In the genomic region with DNA sequence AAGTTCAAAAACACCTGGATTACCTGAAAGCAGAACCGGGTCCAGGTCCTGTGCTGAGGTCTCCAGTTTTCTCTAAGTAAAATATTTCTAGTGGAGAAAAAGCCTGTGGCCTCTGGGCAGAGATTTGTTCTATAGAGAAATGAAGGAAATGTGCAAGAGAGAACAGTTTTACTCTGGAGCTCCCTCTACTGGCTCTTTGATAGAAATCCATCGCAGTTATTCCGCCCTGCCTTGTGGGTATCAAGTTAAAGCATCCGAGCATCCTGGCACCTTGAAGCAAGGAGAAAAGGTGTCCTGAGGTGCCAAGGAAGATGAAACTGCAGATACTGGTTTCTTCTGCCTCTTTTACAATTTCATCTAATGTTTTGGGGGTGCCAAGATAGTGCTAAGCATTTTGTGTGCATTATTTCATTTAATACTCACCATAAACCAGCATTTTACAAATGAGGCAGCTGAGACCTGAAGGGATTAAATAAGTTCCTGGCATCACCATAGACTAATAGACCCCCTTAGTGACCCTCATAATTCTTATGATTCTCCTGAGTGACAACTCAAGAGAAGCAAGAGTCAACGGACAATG, we compare ENCODE assay signal across 8 cellular contexts.
A peak's percentile ranks its signal among the peaks of the same experiment; 100 is the strongest.
DNase-seq lines count a peak whose midpoint lies in the region; ATAC-seq and TF ChIP-seq lines count a peak whose summit lies in the region.

No MANE protein-coding gene starts in this region.

- no peak overlapping the region for H3K4me3 ChIP-seq in AG09309 (ENCODE audit: control insufficient read depth, low read depth, low read length)
- H3K4me3 ChIP-seq in Jurkat, Clone E6-1 (ENCODE audit: low read length) = no peak overlapping the region
- H3K4me3 ChIP-seq in PC-9 = no peak overlapping the region
- no peak overlapping the region for H3K4me3 ChIP-seq in epithelial cell of proximal tubule (ENCODE audit: low read depth, low read length)
- no peak overlapping the region for H3K4me3 ChIP-seq in ovary

- no peaks in the 10 kb centered on the region for H3F3A ChIP-seq in PC-9 (ENCODE audit: insufficient read depth, low read depth)

- 17 to 19% (median 18%) methylated on average over 5 of the region's 5 CpGs for WGBS in ovary, 3 donors

- no peaks in the 10 kb centered on the region for H3K36me3 ChIP-seq in PC-9 (ENCODE audit: low read depth)
- no peaks in the 10 kb centered on the region for H3K36me3 ChIP-seq in ovary

- POLR2A ChIA-PET in PC-9 (lab: Charles Lee; ENCODE audit: unreplicated experiment) = interaction anchor here (0.6 kb wide), 1 partner anchor 166 kb away, joined by 3 read pairs; no protein-coding TSS in a partner anchor

- H3K27ac ChIP-seq in PC-9 = no peak overlapping the region
- no peak overlapping the region for H3K27ac ChIP-seq in ovary

- no peak overlapping the region for H3K4me2 ChIP-seq in PC-9

- intact Hi-C loops in PC-9 (cut with micrococcal nuclease; ENCODE audit: unreplicated experiment) (no loop called here), ovary (cut with DNase I) (loop anchor here in 3 of 4 donors (5.0 to 10.0 kb wide), 2 partner anchors 60 to 63 kb away; no protein-coding TSS in a partner anchor)
- intact Hi-C loops in activated T-helper 1 cell treated with anti-CD3 and anti-CD28 coated beads, Interleukin-12 subunit alpha, Interleukin-12 subunit beta, Interleukin-2, Interleukin-4 antibody, amounts not matched to agents 30 ng/mL and 10 ng/mL and 1 ng/mL, durations not matched to agents 14 hours and 24 hours and 36 hours (cut with micrococcal nuclease) = loop anchor here (5.0 kb wide), 1 partner anchor 255 kb away; a partner anchor contains a TSS

- H2AFZ ChIP-seq in PC-9 = no peak overlapping the region

- no peak for TF ChIP-seq POLR2A in ovary (IDR thresholded peaks at IDR 0.05)

- no peaks in the 10 kb centered on the region for H3K4me1 ChIP-seq in PC-9 (replicated peaks; ENCODE audit: insufficient read depth)
- H3K4me1 ChIP-seq in ovary (ENCODE audit: insufficient read depth) = no peaks in the 10 kb centered on the region

- no peaks in the 10 kb centered on the region for H3K4me1 Mint-ChIP-seq in activated T-helper 1 cell treated with anti-CD3 and anti-CD28 coated beads, Interleukin-12 subunit alpha, Interleukin-12 subunit beta, Interleukin-2, Interleukin-4 antibody, amounts not matched to agents 30 ng/mL and 10 ng/mL and 1 ng/mL, durations not matched to agents 14 hours and 24 hours and 36 hours (ENCODE audit: low read depth)

- H3K27me3 ChIP-seq in PC-9 (ENCODE audit: insufficient read depth, low read depth) = peaks cover 59% of the 10 kb centered on the region
- H3K27me3 ChIP-seq in ovary = no peaks in the 10 kb centered on the region

- H3K79me2 ChIP-seq in PC-9 (ENCODE audit: low read depth) = no peaks in the 10 kb centered on the region

- DNase-seq in AG09309 (ENCODE audit: low read depth) (peak; percentile 21), PC-9 (peak in 1 of 2 experiments; percentile 37), epithelial cell of proximal tubule (ENCODE audit: low read depth) (no peak), ovary (no peak), UCSD-AML1 (lab: John Stamatoyannopoulos, UW; ENCODE audit: unreplicated experiment) (no peak)
- peak; percentile 64 for DNase-seq in Jurkat, Clone E6-1 (ENCODE audit: low read depth, low spot score)
- DNase-seq in activated T-helper 1 cell treated with anti-CD3 and anti-CD28 coated beads, Interleukin-12 subunit alpha, Interleukin-12 subunit beta, Interleukin-2, Interleukin-4 antibody, amounts not matched to agents 30 ng/mL and 10 ng/mL and 1 ng/mL, durations not matched to agents 14 hours and 24 hours and 36 hours (ENCODE audit: low spot score) = no peak

- H3K9me3 Mint-ChIP-seq in activated T-helper 1 cell treated with anti-CD3 and anti-CD28 coated beads, Interleukin-12 subunit alpha, Interleukin-12 subunit beta, Interleukin-2, Interleukin-4 antibody, amounts not matched to agents 30 ng/mL and 10 ng/mL and 1 ng/mL, durations not matched to agents 14 hours and 24 hours and 36 hours = no peaks in the 10 kb centered on the region

- ATAC-seq in GM18511 (IDR thresholded peaks at IDR 0.05; ENCODE audit: unreplicated experiment) = peak; percentile 82

- H3K27me3 Mint-ChIP-seq in activated T-helper 1 cell treated with anti-CD3 and anti-CD28 coated beads, Interleukin-12 subunit alpha, Interleukin-12 subunit beta, Interleukin-2, Interleukin-4 antibody, amounts not matched to agents 30 ng/mL and 10 ng/mL and 1 ng/mL, durations not matched to agents 14 hours and 24 hours and 36 hours (ENCODE audit: insufficient read depth) = peaks cover 21% of the 10 kb centered on the region

- TF ChIP-seq CTCF in AG09309 (IDR thresholded peaks at IDR 0.05; ENCODE audit: control insufficient read depth, insufficient read depth, low read depth, low read length, missing control alignments) (peak; percentile 70), PC-9 (conservative IDR thresholded peaks at IDR 0.05) (peak; percentile 87), epithelial cell of proximal tubule (conservative IDR thresholded peaks at IDR 0.05; ENCODE audit: low read depth, low read length) (peak; percentile 82), ovary (IDR thresholded peaks at IDR 0.05) (peak; percentile 46 to 60 (median 57))

- H3K36me3 Mint-ChIP-seq in activated T-helper 1 cell treated with anti-CD3 and anti-CD28 coated beads, Interleukin-12 subunit alpha, Interleukin-12 subunit beta, Interleukin-2, Interleukin-4 antibody, amounts not matched to agents 30 ng/mL and 10 ng/mL and 1 ng/mL, durations not matched to agents 14 hours and 24 hours and 36 hours (ENCODE audit: low read depth) = no peaks in the 10 kb centered on the region

- no TSS peak for BruUV-seq in PC-9 (replicated peaks; lab: Mats Ljungman, UMichigan)

- CTCF ChIA-PET in PC-9 (lab: Charles Lee) = no interaction called here

- no peaks in the 10 kb centered on the region for H3K9me2 ChIP-seq in PC-9 (ENCODE audit: insufficient read depth)

- no peaks in the 10 kb centered on the region for H4K20me1 ChIP-seq in PC-9 (ENCODE audit: insufficient read depth)

- TF ChIP-seq EP300 in ovary (IDR thresholded peaks at IDR 0.05) = no peak

- no peaks in the 10 kb centered on the region for H3K9me3 ChIP-seq in PC-9 (ENCODE audit: insufficient read depth, low read depth)
- no peaks in the 10 kb centered on the region for H3K9me3 ChIP-seq in ovary

- no peak overlapping the region for H3K27ac Mint-ChIP-seq in activated T-helper 1 cell treated with anti-CD3 and anti-CD28 coated beads, Interleukin-12 subunit alpha, Interleukin-12 subunit beta, Interleukin-2, Interleukin-4 antibody, amounts not matched to agents 30 ng/mL and 10 ng/mL and 1 ng/mL, durations not matched to agents 14 hours and 24 hours and 36 hours

- no peak overlapping the region for H3K4me3 Mint-ChIP-seq in activated T-helper 1 cell treated with anti-CD3 and anti-CD28 coated beads, Interleukin-12 subunit alpha, Interleukin-12 subunit beta, Interleukin-2, Interleukin-4 antibody, amounts not matched to agents 30 ng/mL and 10 ng/mL and 1 ng/mL, durations not matched to agents 14 hours and 24 hours and 36 hours

Comparison
In these comparisons a context has a peak if more than half of its experiments do, and no peak if none do; other contexts are left out.
1. DNase-seq: peak in AG09309 (single experiment) and Jurkat, Clone E6-1 (single experiment); none in epithelial cell of proximal tubule (single experiment), ovary (0 of 5), UCSD-AML1 (single experiment) and activated T-helper 1 cell treated with anti-CD3 and anti-CD28 coated beads, Interleukin-12 subunit alpha, Interleukin-12 subunit beta, Interleukin-2, Interleukin-4 antibody, amounts not matched to agents 30 ng/mL and 10 ng/mL and 1 ng/mL, durations not matched to agents 14 hours and 24 hours and 36 hours (single experiment).
2. Peak in every context shown above with its lines, with median percentiles within 50 percentile points of each other: CTCF ChIP-seq.